21 cellular contexts compared by ENCODE assay signal in the genomic region with DNA sequence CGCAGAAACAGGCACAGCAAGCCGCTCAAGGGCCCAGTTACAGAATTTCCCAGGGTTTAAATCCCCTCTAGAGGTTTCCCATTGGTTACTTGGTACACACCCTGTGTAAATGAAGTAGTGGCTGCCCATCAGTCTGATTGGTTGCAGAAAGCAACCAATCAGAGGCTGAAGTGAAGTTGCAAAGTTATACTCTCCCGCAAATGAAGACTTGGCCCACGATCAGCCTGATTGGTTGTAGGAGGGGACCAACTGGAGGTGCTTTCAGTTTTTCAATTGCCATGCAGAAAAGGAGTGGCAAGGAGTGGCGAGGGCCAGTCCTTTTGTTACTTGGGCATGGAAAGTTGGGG.
"Had no signal": no experiment of that assay in that cellular context is flagged by ENCODE, and none has a peak within 500 bp of the region (broad histone marks: within the 10 kb centered on the region; RNA-seq: fewer than 3 reads in every experiment).

No MANE protein-coding gene starts in this region.

- H3K27me3 ChIP-seq: gastrocnemius medialis, neural progenitor cell, right atrium auricular region had no signal

- H3K27me3 Mint-ChIP-seq: activated CD4-positive, alpha-beta T cell treated with anti-CD3 and anti-CD28 coated beads, Interleukin-2, amount 10 ng/mL, durations not matched to agents 24 days and 14 days; activated CD8-positive, alpha-beta T cell treated with anti-CD3 and anti-CD28 coated beads for 36 hours; activated T-helper 17 cell treated with anti-CD3 and anti-CD28 coated beads, Interleukin-2, amount 50 U/mL, for 72 hours; stimulated activated naive CD8-positive, alpha-beta T cell treated with anti-CD3 and anti-CD28 coated beads, Interleukin-15, Interleukin-2, amounts not matched to agents 100 ng/mL and 50 ng/mL, for 24 hours had no signal

- H3K9ac ChIP-seq: neural progenitor cell had no signal

- H3K9me3 ChIP-seq: gastrocnemius medialis, prostate gland had no signal

- H3K4me1 Mint-ChIP-seq: activated CD4-positive, alpha-beta T cell treated with anti-CD3 and anti-CD28 coated beads, Interleukin-2, amount 10 ng/mL, durations not matched to agents 24 days and 14 days; activated T-helper 17 cell treated with anti-CD3 and anti-CD28 coated beads, Interleukin-2, amount 50 U/mL, for 72 hours; naive thymus-derived CD4-positive, alpha-beta T cell had no signal

- DNase-seq: activated CD4-positive, alpha-beta T cell treated with anti-CD3 and anti-CD28 coated beads, Interleukin-2, amount 10 ng/mL, durations not matched to agents 24 days and 14 days; activated CD8-positive, alpha-beta T cell treated with anti-CD3 and anti-CD28 coated beads for 36 hours; activated T-cell treated with anti-CD3 and anti-CD28 coated beads, Interleukin-2, amount 50 U/mL, for 1 hour; aorta; erythroblast; gastrocnemius medialis; head of caudate nucleus; kidney glomerular epithelial cell; left ventricle myocardium inferior; naive thymus-derived CD4-positive, alpha-beta T cell; T-helper 1 cell; T-helper 9 cell; trophoblast cell had no signal

- H3K36me3 Mint-ChIP-seq: neural progenitor cell had no signal

- H3K4me3 Mint-ChIP-seq: activated CD4-positive, alpha-beta T cell treated with anti-CD3 and anti-CD28 coated beads, Interleukin-2, amount 10 ng/mL, durations not matched to agents 24 days and 14 days; activated CD8-positive, alpha-beta T cell treated with anti-CD3 and anti-CD28 coated beads for 36 hours; activated naive CD4-positive, alpha-beta T cell treated with anti-CD3 and anti-CD28 coated beads for 36 hours; activated T-helper 17 cell treated with anti-CD3 and anti-CD28 coated beads, Interleukin-2, amount 50 U/mL, for 72 hours; naive thymus-derived CD4-positive, alpha-beta T cell; neural progenitor cell; stimulated activated naive CD8-positive, alpha-beta T cell treated with anti-CD3 and anti-CD28 coated beads, Interleukin-15, Interleukin-2, amounts not matched to agents 100 ng/mL and 50 ng/mL, for 24 hours had no signal

- H2AFZ ChIP-seq: neural progenitor cell had no signal

- H3K27ac Mint-ChIP-seq: activated CD4-positive, alpha-beta T cell treated with anti-CD3 and anti-CD28 coated beads, Interleukin-2, amount 10 ng/mL, durations not matched to agents 24 days and 14 days; activated CD8-positive, alpha-beta T cell treated with anti-CD3 and anti-CD28 coated beads for 36 hours; activated naive CD4-positive, alpha-beta T cell treated with anti-CD3 and anti-CD28 coated beads for 36 hours; activated T-helper 17 cell treated with anti-CD3 and anti-CD28 coated beads, Interleukin-2, amount 50 U/mL, for 72 hours; naive thymus-derived CD4-positive, alpha-beta T cell; neural progenitor cell; stimulated activated naive CD8-positive, alpha-beta T cell treated with anti-CD3 and anti-CD28 coated beads, Interleukin-15, Interleukin-2, amounts not matched to agents 100 ng/mL and 50 ng/mL, for 24 hours had no signal

- H3K36me3 ChIP-seq: gastrocnemius medialis, left ventricle myocardium inferior, neural progenitor cell, prostate gland, right atrium auricular region had no signal

- FAIRE-seq: endometrium had no signal

- H3K4me1 ChIP-seq: left ventricle myocardium inferior, prostate gland, right atrium auricular region had no signal

- H3K4me3 ChIP-seq: coronary artery, gastrocnemius medialis, left ventricle myocardium inferior, neural progenitor cell, prostate gland, right atrium auricular region had no signal

- H3K27ac ChIP-seq: coronary artery, gastrocnemius medialis, left ventricle myocardium inferior, neural progenitor cell, prostate gland, right atrium auricular region had no signal
